Comparison of ENCODE assay signal across 1 cellular context in the genomic region with DNA sequence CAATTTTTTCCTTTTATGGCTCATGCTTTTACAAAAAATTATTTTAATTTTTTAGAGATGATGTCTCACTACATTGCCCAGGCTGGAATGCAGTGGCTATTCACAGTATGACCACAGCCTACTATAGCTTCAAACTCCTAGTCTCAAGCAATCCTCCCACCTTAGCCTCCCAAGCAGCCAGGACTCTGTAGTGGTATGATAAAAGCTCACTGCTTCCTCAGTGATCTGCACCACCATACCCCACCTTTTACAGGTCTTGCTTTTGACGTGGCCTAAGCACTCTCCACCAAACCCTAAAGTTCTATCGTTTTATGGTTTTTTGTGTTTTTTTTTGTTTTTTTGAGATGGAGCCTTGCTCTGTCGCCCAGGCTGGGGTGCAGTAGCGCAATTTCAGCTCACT.
TF ChIP-seq lines count a peak whose summit lies in the region.

No MANE protein-coding gene starts in this region.

TF ChIP-seq in IMR-90, 13 proteins besides CTCF, POLR2A, EP300 and RAD21:
- TF ChIP-seq, protein P1, sequence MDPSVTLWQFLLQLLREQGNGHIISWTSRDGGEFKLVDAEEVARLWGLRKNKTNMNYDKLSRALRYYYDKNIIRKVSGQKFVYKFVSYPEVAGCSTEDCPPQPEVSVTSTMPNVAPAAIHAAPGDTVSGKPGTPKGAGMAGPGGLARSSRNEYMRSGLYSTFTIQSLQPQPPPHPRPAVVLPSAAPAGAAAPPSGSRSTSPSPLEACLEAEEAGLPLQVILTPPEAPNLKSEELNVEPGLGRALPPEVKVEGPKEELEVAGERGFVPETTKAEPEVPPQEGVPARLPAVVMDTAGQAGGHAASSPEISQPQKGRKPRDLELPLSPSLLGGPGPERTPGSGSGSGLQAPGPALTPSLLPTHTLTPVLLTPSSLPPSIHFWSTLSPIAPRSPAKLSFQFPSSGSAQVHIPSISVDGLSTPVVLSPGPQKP (IDR thresholded peaks at IDR 0.05; ENCODE audit: borderline replicate concordance, low read depth, low read length): no peak
- TF ChIP-seq MXI1 (IDR thresholded peaks at IDR 0.05; ENCODE audit: borderline replicate concordance, low read depth, low read length) (no peak), RCOR1 (IDR thresholded peaks at IDR 0.05; ENCODE audit: insufficient replicate concordance, low read length) (no peak), NFE2L2 (IDR thresholded peaks at IDR 0.05; ENCODE audit: low read depth, low read length) (no peak), CHD1 (IDR thresholded peaks at IDR 0.05; ENCODE audit: low read depth, low read length) (no peak), MAZ (IDR thresholded peaks at IDR 0.05; ENCODE audit: borderline replicate concordance, low read depth, low read length) (no peak), FOS (IDR thresholded peaks at IDR 0.05; ENCODE audit: low read depth, low read length) (no peak), RFX5 (IDR thresholded peaks at IDR 0.05; ENCODE audit: low read depth, low read length) (no peak), BHLHE40 (IDR thresholded peaks at IDR 0.05; ENCODE audit: low read depth, low read length) (no peak)
